ENCODE assay signal across 1 cellular context in the genomic region with DNA sequence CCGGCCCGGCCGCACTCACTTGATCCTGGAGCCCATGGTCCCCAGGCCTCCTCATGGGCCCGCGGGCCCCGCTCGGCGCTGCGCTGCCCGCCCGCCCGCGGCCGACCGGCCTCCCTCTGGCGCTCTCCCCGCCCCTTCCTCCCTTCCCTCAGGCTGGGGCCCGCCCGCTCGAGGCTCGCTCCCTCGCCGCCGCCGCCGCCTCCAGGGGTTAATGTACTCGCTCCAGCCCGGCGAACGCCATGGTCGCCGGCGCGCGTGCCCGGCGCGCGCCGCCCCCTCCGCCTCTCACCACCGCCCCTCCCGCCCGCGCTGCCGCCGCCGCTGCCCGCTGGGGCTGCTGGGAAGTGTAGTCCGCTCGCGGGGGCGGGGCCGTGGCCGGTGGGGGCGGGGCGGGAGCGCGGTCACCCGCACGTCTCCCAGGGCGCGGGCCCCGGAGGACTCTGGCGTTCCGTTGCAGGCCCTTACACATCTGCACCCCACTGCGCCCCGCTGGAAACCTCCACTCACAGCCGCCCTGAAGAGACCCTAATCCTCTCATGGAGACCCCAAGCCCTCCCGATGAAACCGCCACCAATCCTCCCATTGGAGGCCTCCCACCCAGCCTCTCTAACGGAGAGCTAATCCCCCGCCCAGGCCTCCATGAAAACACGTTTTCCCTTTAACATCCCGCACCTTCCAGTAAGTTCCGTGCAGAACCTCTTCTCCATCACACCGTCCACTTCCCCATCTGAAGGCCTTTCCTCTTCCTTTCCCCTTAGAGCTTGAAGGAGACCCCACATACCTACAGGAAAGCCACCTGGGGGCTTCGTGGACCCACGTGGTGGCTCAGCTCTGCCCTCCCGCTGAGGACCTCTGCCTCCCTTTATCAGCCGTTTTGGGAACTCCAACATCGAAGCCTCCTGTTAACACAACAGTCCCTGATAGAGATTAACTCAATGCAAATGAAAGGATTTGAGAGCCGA.
TF ChIP-seq lines count a peak whose summit lies in the region.

Gene DENND1A (minus strand): TSS at position 257 of the 962 bp plus-strand sequence. CDS start 221 bp downstream, at position 36.

TF ChIP-seq in K562, 482 proteins besides CTCF, POLR2A, EP300 and RAD21 (continued from another document and continues in another):
- TF ChIP-seq, protein P1, sequence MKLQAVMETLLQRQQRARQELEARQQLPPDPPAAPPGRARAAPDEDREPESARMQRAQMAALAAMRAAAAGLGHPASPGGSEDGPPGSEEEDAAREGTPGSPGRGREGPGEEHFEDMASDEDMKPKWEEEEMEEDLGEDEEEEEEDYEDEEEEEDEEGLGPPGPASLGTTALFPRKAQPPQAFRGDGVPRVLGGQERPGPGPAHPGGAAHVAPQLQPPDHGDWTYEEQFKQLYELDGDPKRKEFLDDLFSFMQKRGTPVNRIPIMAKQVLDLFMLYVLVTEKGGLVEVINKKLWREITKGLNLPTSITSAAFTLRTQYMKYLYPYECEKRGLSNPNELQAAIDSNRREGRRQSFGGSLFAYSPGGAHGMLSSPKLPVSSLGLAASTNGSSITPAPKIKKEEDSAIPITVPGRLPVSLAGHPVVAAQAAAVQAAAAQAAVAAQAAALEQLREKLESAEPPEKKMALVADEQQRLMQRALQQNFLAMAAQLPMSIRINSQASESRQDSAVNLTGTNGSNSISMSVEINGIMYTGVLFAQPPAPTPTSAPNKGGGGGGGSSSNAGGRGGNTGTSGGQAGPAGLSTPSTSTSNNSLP (IDR thresholded peaks at IDR 0.05; ENCODE audit: borderline replicate concordance, low read depth, low read length) = no peak
- TF ChIP-seq ELF4 (CRISPR knock-in tag; IDR thresholded peaks at IDR 0.05) (no peak), ZNF592 (IDR thresholded peaks at IDR 0.05) (peak; percentile 69), ZBTB12 (CRISPR knock-in tag; IDR thresholded peaks at IDR 0.05) (no peak), MED1 (CRISPR knock-in tag; IDR thresholded peaks at IDR 0.05; ENCODE audit: borderline replicate concordance) (no peak), SUPT5H (IDR thresholded peaks at IDR 0.05) (peak; percentile 58; the same call in 1 of the 2 replicates), ZBTB17 (CRISPR knock-in tag; IDR thresholded peaks at IDR 0.05) (no peak), HDAC8 (tag; IDR thresholded peaks at IDR 0.05) (no peak), ZNF217 (CRISPR knock-in tag; IDR thresholded peaks at IDR 0.05) (no peak), MYC (IDR thresholded peaks at IDR 0.05; ENCODE audit: low read depth, low read length) (peak; percentile 7; the same call in 1 of the 2 replicates), MYC (CRISPR knock-in tag; IDR thresholded peaks at IDR 0.05; ENCODE audit: borderline replicate concordance, low read depth) (no peak), NEUROD1 (IDR thresholded peaks at IDR 0.05; ENCODE audit: borderline replicate concordance, low read depth, low read length, partially characterized antibody) (no peak), TFAP4 (CRISPR knock-in tag; IDR thresholded peaks at IDR 0.05; ENCODE audit: borderline replicate concordance) (0 out of 2 replicates have a peak, but pooled peaks have one; percentile 17), ZNF57 (CRISPR knock-in tag; IDR thresholded peaks at IDR 0.05) (no peak), ZNF133 (CRISPR knock-in tag; IDR thresholded peaks at IDR 0.05) (no peak), UBTF (IDR thresholded peaks at IDR 0.05; ENCODE audit: borderline replicate concordance in 1 of 2, low read depth in 2 of 2, low read length in 2 of 2) (peak in 1 of 2 experiments; percentile 33; a peak in 1 of 4 replicates), TCF7 (IDR thresholded peaks at IDR 0.05; ENCODE audit: borderline replicate concordance) (no peak), ARID2 (IDR thresholded peaks at IDR 0.05) (no peak), CCNT2 (IDR thresholded peaks at IDR 0.05; ENCODE audit: borderline replicate concordance, extremely low read depth, insufficient read length, low read depth, low read length) (peak; percentile 63), CBX3 (IDR thresholded peaks at IDR 0.05; ENCODE audit: borderline replicate concordance in 1 of 2, low read length in 2 of 2) (no peak), HCFC1 (IDR thresholded peaks at IDR 0.05; ENCODE audit: low read depth, low read length) (peak; percentile 88), NR2C2 (CRISPR knock-in tag; IDR thresholded peaks at IDR 0.05) (no peak), NR2C2 (tag; IDR thresholded peaks at IDR 0.05) (peak; percentile 74), GATAD2B (IDR thresholded peaks at IDR 0.05; ENCODE audit: borderline replicate concordance) (peak; percentile 68; the same call in 1 of the 2 replicates), HMGN3 (IDR thresholded peaks at IDR 0.05; ENCODE audit: borderline replicate concordance, extremely low read depth, insufficient read length, low read depth, low read length) (peak; percentile 72), RAD51 (IDR thresholded peaks at IDR 0.05; ENCODE audit: borderline replicate concordance, low read depth) (no peak), ZNF589 (CRISPR knock-in tag; IDR thresholded peaks at IDR 0.05; ENCODE audit: low read depth) (peak; percentile 65), FOXK2 (conservative IDR thresholded peaks at IDR 0.05 in 1 of 2, IDR thresholded peaks at IDR 0.05 in 1 of 2; ENCODE audit: low read depth in 2 of 2) (no peak; a peak in 1 of 4 replicates), NFRKB (IDR thresholded peaks at IDR 0.05; ENCODE audit: low read depth) (0 out of 2 replicates have a peak, but pooled peaks have one; percentile 35), ZNF212 (CRISPR knock-in tag; IDR thresholded peaks at IDR 0.05) (no peak), PML (IDR thresholded peaks at IDR 0.05; ENCODE audit: low read length) (no peak), MNT (conservative IDR thresholded peaks at IDR 0.05) (peak; percentile 20 to 40; a peak in 1 of 4 replicates), ZNF76 (CRISPR knock-in tag; IDR thresholded peaks at IDR 0.05; ENCODE audit: borderline replicate concordance) (no peak), ZNF511 (CRISPR knock-in tag; IDR thresholded peaks at IDR 0.05) (no peak), POLR2H (tag; IDR thresholded peaks at IDR 0.05; ENCODE audit: low read depth) (no peak), RBFOX2 (IDR thresholded peaks at IDR 0.05; ENCODE audit: low read depth, low read length) (peak; percentile 83), CXXC5 (CRISPR knock-in tag; IDR thresholded peaks at IDR 0.05) (peak; percentile 87)
- TF ChIP-seq, protein P2, sequence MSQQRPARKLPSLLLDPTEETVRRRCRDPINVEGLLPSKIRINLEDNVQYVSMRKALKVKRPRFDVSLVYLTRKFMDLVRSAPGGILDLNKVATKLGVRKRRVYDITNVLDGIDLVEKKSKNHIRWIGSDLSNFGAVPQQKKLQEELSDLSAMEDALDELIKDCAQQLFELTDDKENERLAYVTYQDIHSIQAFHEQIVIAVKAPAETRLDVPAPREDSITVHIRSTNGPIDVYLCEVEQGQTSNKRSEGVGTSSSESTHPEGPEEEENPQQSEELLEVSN (IDR thresholded peaks at IDR 0.05; ENCODE audit: borderline replicate concordance in 1 of 2, extremely low read depth in 1 of 2, insufficient read depth in 1 of 2, insufficient read length in 1 of 2, low read depth in 1 of 2, low read length in 1 of 2, poor library complexity in 1 of 2, severe bottlenecking in 1 of 2) = peak; percentile 10 to 66
- TF ChIP-seq, protein P3, sequence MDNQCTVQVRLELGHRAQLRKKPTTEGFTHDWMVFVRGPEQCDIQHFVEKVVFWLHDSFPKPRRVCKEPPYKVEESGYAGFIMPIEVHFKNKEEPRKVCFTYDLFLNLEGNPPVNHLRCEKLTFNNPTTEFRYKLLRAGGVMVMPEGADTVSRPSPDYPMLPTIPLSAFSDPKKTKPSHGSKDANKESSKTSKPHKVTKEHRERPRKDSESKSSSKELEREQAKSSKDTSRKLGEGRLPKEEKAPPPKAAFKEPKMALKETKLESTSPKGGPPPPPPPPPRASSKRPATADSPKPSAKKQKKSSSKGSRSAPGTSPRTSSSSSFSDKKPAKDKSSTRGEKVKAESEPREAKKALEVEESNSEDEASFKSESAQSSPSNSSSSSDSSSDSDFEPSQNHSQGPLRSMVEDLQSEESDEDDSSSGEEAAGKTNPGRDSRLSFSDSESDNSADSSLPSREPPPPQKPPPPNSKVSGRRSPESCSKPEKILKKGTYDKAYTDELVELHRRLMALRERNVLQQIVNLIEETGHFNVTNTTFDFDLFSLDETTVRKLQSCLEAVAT (IDR thresholded peaks at IDR 0.05) = no peak
- TF ChIP-seq, protein P4, sequence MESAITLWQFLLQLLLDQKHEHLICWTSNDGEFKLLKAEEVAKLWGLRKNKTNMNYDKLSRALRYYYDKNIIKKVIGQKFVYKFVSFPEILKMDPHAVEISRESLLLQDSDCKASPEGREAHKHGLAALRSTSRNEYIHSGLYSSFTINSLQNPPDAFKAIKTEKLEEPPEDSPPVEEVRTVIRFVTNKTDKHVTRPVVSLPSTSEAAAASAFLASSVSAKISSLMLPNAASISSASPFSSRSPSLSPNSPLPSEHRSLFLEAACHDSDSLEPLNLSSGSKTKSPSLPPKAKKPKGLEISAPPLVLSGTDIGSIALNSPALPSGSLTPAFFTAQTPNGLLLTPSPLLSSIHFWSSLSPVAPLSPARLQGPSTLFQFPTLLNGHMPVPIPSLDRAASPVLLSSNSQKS (CRISPR knock-in tag; IDR thresholded peaks at IDR 0.05) = no peak
